1 cellular context compared by ENCODE assay signal in the genomic region with DNA sequence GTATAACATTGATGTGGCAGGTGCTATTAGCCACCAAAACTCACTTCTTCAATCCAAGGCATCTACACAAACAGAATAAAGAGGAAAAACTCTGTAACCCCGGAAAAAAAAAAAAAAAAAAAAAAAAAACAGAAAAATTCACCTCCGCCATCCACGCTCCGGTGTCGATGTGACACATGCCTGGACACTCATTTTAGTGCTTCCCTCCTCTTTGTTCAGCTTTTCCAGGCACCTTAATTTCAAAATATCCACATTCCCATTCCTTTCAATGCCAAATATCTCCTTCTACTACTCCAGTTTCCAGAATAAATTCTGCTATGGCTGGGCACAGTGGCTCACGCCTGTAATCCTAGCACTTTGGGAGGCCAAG.
TF ChIP-seq lines count a peak whose summit lies in the region.

No MANE protein-coding gene starts in this region.

TF ChIP-seq in endothelial cell of umbilical vein, 7 proteins besides CTCF, POLR2A, EP300 and RAD21 (continued from another document):
- TF ChIP-seq, protein P1, sequence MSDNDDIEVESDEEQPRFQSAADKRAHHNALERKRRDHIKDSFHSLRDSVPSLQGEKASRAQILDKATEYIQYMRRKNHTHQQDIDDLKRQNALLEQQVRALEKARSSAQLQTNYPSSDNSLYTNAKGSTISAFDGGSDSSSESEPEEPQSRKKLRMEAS (IDR thresholded peaks at IDR 0.05; ENCODE audit: insufficient read depth, insufficient read length), result no peak
- TF ChIP-seq EZH2 (IDR thresholded peaks at IDR 0.05; ENCODE audit: borderline replicate concordance, low read depth, low read length, severe bottlenecking) (no peak), MYC (IDR thresholded peaks at IDR 0.05; ENCODE audit: low read depth, low read length) (no peak), JUN (IDR thresholded peaks at IDR 0.05; ENCODE audit: borderline replicate concordance, insufficient read depth, insufficient read length, low read depth) (no peak), POLR2AphosphoS5 (IDR thresholded peaks at IDR 0.05; ENCODE audit: insufficient read depth, low read depth, low read length) (no peak), FOS (IDR thresholded peaks at IDR 0.05; ENCODE audit: borderline replicate concordance, insufficient read depth, low read length) (no peak)
